ENCODE assay signal across 8 cellular contexts in genomic region chr11:102347526-102348331, GRCh38. TPM values are rescaled to one million over a fixed set of nuclear protein-coding genes. Genes with fewer than 3 reads are reported as not detected.
DNase-seq lines count a peak whose midpoint lies in the region; ATAC-seq and TF ChIP-seq lines count a peak whose summit lies in the region.

No MANE protein-coding gene starts in this region.

- ATAC-seq in GM19452 (IDR thresholded peaks at IDR 0.05; ENCODE audit: unreplicated experiment) (peak; percentile 15), HG03558 (IDR thresholded peaks at IDR 0.05; ENCODE audit: extremely low read depth, unreplicated experiment) (peak; percentile 20)

- no peak for TF ChIP-seq POLR2A in erythroblast (IDR thresholded peaks at IDR 0.05; ENCODE audit: low read length)

- peak overlapping the region; percentile 95 for H3K4me3 Mint-ChIP-seq in T-helper 1 cell treated with Interleukin-12 subunit alpha and Interleukin-12 subunit beta and Interleukin-4 antibody, amounts not matched to agents 30 μg/mL and 1 μg/mL, for 36 hours

- DNase-seq in DMS53 treated with DMSO at 0.1 percent for 48 hours (lab: John Stamatoyannopoulos, UW; ENCODE audit: unreplicated experiment) (peak; percentile 15), erythroblast (lab: John Stamatoyannopoulos, UW) (peak; percentile 73 to 84), myocyte (ENCODE audit: low read depth) (peak; percentile 42), activated gamma-delta T cell treated with Interleukin-2 at 50 U/mL for 16 hours (no peak)
- DNase-seq in stimulated activated CD4-positive, alpha-beta T cell treated with anti-CD3 and anti-CD28 coated beads, Interleukin-2, amount 100 ng/mL, for 24 hours = no peak

- no peaks in the 10 kb centered on the region for H3K9me3 Mint-ChIP-seq in T-helper 1 cell treated with Interleukin-12 subunit alpha and Interleukin-12 subunit beta and Interleukin-4 antibody, amounts not matched to agents 30 μg/mL and 1 μg/mL, for 36 hours

- H3K27me3 Mint-ChIP-seq in T-helper 1 cell treated with Interleukin-12 subunit alpha and Interleukin-12 subunit beta and Interleukin-4 antibody, amounts not matched to agents 30 μg/mL and 1 μg/mL, for 36 hours (ENCODE audit: low read depth) = no peaks in the 10 kb centered on the region

- peaks cover 33% of the 10 kb centered on the region for H3K4me1 Mint-ChIP-seq in T-helper 1 cell treated with Interleukin-12 subunit alpha and Interleukin-12 subunit beta and Interleukin-4 antibody, amounts not matched to agents 30 μg/mL and 1 μg/mL, for 36 hours (ENCODE audit: low read depth)

- H3K27ac Mint-ChIP-seq in T-helper 1 cell treated with Interleukin-12 subunit alpha and Interleukin-12 subunit beta and Interleukin-4 antibody, amounts not matched to agents 30 μg/mL and 1 μg/mL, for 36 hours = peak overlapping the region; percentile 98

- peaks cover 31% of the 10 kb centered on the region for H3K36me3 Mint-ChIP-seq in T-helper 1 cell treated with Interleukin-12 subunit alpha and Interleukin-12 subunit beta and Interleukin-4 antibody, amounts not matched to agents 30 μg/mL and 1 μg/mL, for 36 hours (ENCODE audit: low read depth)

RNA-seq across cellular contexts. Expression of gene BIRC2, which starts 0.7 kb away (rescaled TPM):
- 55.2 and 57.2 TPM in 2 replicates for total RNA-seq in myocyte
- polyA plus RNA-seq in myocyte (2012) = 25.9 TPM

RNA-seq across cellular contexts. Expression of gene BIRC3, which starts 30.4 kb away (rescaled TPM):
- total RNA-seq in myocyte = 0.16 and 0.62 TPM in 2 replicates
- polyA plus RNA-seq in myocyte (2012) = 0.05 TPM

Comparison
In these comparisons a context has a peak if more than half of its experiments do, and no peak if none do; other contexts are left out.
1. DNase-seq: peak in DMS53 treated with DMSO at 0.1 percent for 48 hours (single experiment), erythroblast (2 of 2) and myocyte (single experiment); none in stimulated activated CD4-positive, alpha-beta T cell treated with anti-CD3 and anti-CD28 coated beads, Interleukin-2, amount 100 ng/mL, for 24 hours (0 of 2) and activated gamma-delta T cell treated with Interleukin-2 at 50 U/mL for 16 hours (single experiment).